In genomic region chr2:147490612-147491261, GRCh38 we compare ENCODE assay signal across 19 cellular contexts.
A peak's percentile ranks its signal among the peaks of the same experiment; 100 is the strongest.
DNase-seq lines count a peak whose midpoint lies in the region; ATAC-seq lines count a peak whose summit lies in the region.
"Had no signal": no experiment of that assay in that cellular context is flagged by ENCODE, and none has a peak within 500 bp of the region (broad histone marks: within the 10 kb centered on the region; RNA-seq: fewer than 3 reads in every experiment).

No MANE protein-coding gene starts in this region.

- POLR2A ChIA-PET in CD4-positive, alpha-beta memory T cell (lab: Charles Lee; ENCODE audit: partially characterized antibody) = interaction anchor here (0.6 to 1.6 kb wide), 5 partner anchors 9 to 353 kb away, joined by 3 to 7 read pairs (median 3); no protein-coding TSS in a partner anchor
- POLR2A ChIA-PET in naive thymus-derived CD8-positive, alpha-beta T cell (lab: Charles Lee) = no interaction called here

- H3K9me3 ChIP-seq in BLaER1 = 0 out of 2 replicates have a peak, but pooled peaks cover 4% of the 10 kb centered on the region
- H3K9me3 ChIP-seq in CD4-positive, alpha-beta memory T cell (ENCODE audit: control insufficient read depth in 1 of 2, low read length in 2 of 2) = no peaks in the 10 kb centered on the region
- H3K9me3 ChIP-seq: gastrocnemius medialis, suprapubic skin had no signal

- H3K36me3 Mint-ChIP-seq in CD4-positive, alpha-beta memory T cell = no peaks in the 10 kb centered on the region
- peaks cover 33% of the 10 kb centered on the region for H3K36me3 Mint-ChIP-seq in T-helper 2 cell treated with Interferon-gamma antibody and Interleukin-4, amounts not matched to agents 5 μg/mL and 100 μg/mL, for 36 hours (ENCODE audit: low read depth)
- peaks cover 0 to 2% (median 0%) of the 10 kb centered on the region in 3 donors for H3K36me3 Mint-ChIP-seq in naive thymus-derived CD8-positive, alpha-beta T cell

- no peak overlapping the region for H3K4me3 ChIP-seq in BLaER1
- H3K4me3 ChIP-seq in CD4-positive, alpha-beta memory T cell (ENCODE audit: low read length in 2 of 2) = no peak overlapping the region
- H3K4me3 ChIP-seq: gastrocnemius medialis, suprapubic skin had no signal

- CTCF ChIA-PET in CD4-positive, alpha-beta memory T cell (lab: Charles Lee; ENCODE audit: partially characterized antibody) = interaction anchor here (1.4 kb wide), 1 partner anchor 353 kb away, joined by 3 read pairs; no protein-coding TSS in a partner anchor

- no peaks in the 10 kb centered on the region for H4K20me1 ChIP-seq in BLaER1

- peak overlapping the region; percentile 38 for H3K4me2 ChIP-seq in BLaER1
- H3K4me2 ChIP-seq: KMS-11 had no signal

- peak overlapping the region; percentile 1 to 84 (median 74) for H3K4me3 Mint-ChIP-seq in CD4-positive, alpha-beta memory T cell
- peak overlapping the region; percentile 53 for H3K4me3 Mint-ChIP-seq in T-helper 2 cell treated with Interferon-gamma antibody and Interleukin-4, amounts not matched to agents 5 μg/mL and 100 μg/mL, for 36 hours
- H3K4me3 Mint-ChIP-seq in naive thymus-derived CD8-positive, alpha-beta T cell = peak overlapping the region in 8 of 10 donors; percentile 37 to 63 (median 45)
- H3K4me3 Mint-ChIP-seq: activated B cell treated with CpG ODN at 0.5 μM for 24 hours, B cell had no signal

- H3K4me1 Mint-ChIP-seq in CD4-positive, alpha-beta memory T cell = peaks cover 29 to 46% (median 36%) of the 10 kb centered on the region in 4 donors
- peaks cover 53% of the 10 kb centered on the region for H3K4me1 Mint-ChIP-seq in T-helper 2 cell treated with Interferon-gamma antibody and Interleukin-4, amounts not matched to agents 5 μg/mL and 100 μg/mL, for 36 hours (ENCODE audit: low read depth)
- peaks cover 6 to 21% (median 19%) of the 10 kb centered on the region in 4 donors for H3K4me1 Mint-ChIP-seq in naive thymus-derived CD8-positive, alpha-beta T cell
- H3K4me1 Mint-ChIP-seq: activated B cell treated with CpG ODN at 0.5 μM for 24 hours, B cell had no signal

- no peaks in the 10 kb centered on the region for H3K36me3 ChIP-seq in BLaER1
- H3K36me3 ChIP-seq in CD4-positive, alpha-beta memory T cell (ENCODE audit: insufficient read depth, low read length) = no peaks in the 10 kb centered on the region
- H3K36me3 ChIP-seq: gastrocnemius medialis, suprapubic skin had no signal

- ATAC-seq in naive thymus-derived CD8-positive, alpha-beta T cell = no peak
- no peak for ATAC-seq in GM21423 (IDR thresholded peaks at IDR 0.05; ENCODE audit: unreplicated experiment)
- ATAC-seq: gastrocnemius medialis, Right ventricle myocardium inferior had no signal

- no peak overlapping the region for H3K27ac ChIP-seq in BLaER1
- no peak overlapping the region for H3K27ac ChIP-seq in CD4-positive, alpha-beta memory T cell (ENCODE audit: low read depth, low read length)
- H3K27ac ChIP-seq: gastrocnemius medialis, KMS-11, suprapubic skin had no signal

- H3K9ac ChIP-seq in BLaER1 = no peak overlapping the region
- H3K9ac ChIP-seq: KMS-11 had no signal

- peaks cover 0 to 5% (median 0%) of the 10 kb centered on the region in 8 donors for H3K9me3 Mint-ChIP-seq in CD4-positive, alpha-beta memory T cell
- peaks cover 28% of the 10 kb centered on the region for H3K9me3 Mint-ChIP-seq in T-helper 2 cell treated with Interferon-gamma antibody and Interleukin-4, amounts not matched to agents 5 μg/mL and 100 μg/mL, for 36 hours
- H3K9me3 Mint-ChIP-seq in naive thymus-derived CD8-positive, alpha-beta T cell = peaks cover 0 to 3% (median 0%) of the 10 kb centered on the region in 9 donors
- H3K9me3 Mint-ChIP-seq: activated B cell treated with CpG ODN at 0.5 μM for 24 hours had no signal

- H3K27me3 Mint-ChIP-seq in CD4-positive, alpha-beta memory T cell = no peaks in the 10 kb centered on the region
- peaks cover 11% of the 10 kb centered on the region for H3K27me3 Mint-ChIP-seq in T-helper 2 cell treated with Interferon-gamma antibody and Interleukin-4, amounts not matched to agents 5 μg/mL and 100 μg/mL, for 36 hours (ENCODE audit: low read depth)
- H3K27me3 Mint-ChIP-seq in naive thymus-derived CD8-positive, alpha-beta T cell = no peaks in the 10 kb centered on the region
- H3K27me3 Mint-ChIP-seq: B cell had no signal

- peak overlapping the region; percentile 3 to 85 (median 75) for H3K27ac Mint-ChIP-seq in CD4-positive, alpha-beta memory T cell
- H3K27ac Mint-ChIP-seq in T-helper 2 cell treated with Interferon-gamma antibody and Interleukin-4, amounts not matched to agents 5 μg/mL and 100 μg/mL, for 36 hours = peak overlapping the region; percentile 91
- H3K27ac Mint-ChIP-seq in naive thymus-derived CD8-positive, alpha-beta T cell = peak overlapping the region in 2 of 10 donors; percentile 12 to 50
- H3K27ac Mint-ChIP-seq: activated B cell treated with CpG ODN at 0.5 μM for 24 hours, B cell had no signal

- intact Hi-C loops in CD4-positive, alpha-beta memory T cell (cut with micrococcal nuclease) = loop anchor here (1.0 to 10.0 kb wide), 3 partner anchors 10 to 414 kb away; partner anchors contain the start of gene ACVR2A
- intact Hi-C loops in posterior cingulate gyrus (cut with DNase I) = no loop called here

- no peaks in the 10 kb centered on the region for H3K27me3 ChIP-seq in BLaER1
- no peaks in the 10 kb centered on the region for H3K27me3 ChIP-seq in CD4-positive, alpha-beta memory T cell (ENCODE audit: insufficient read depth, low read length)
- H3K27me3 ChIP-seq: gastrocnemius medialis, suprapubic skin had no signal

- DNase-seq in CD4-positive, alpha-beta memory T cell = peak in 4 of 5 donors; percentile 33 to 44 (median 40)
- DNase-seq in T-helper 2 cell treated with Interferon-gamma antibody and Interleukin-4, amounts not matched to agents 5 μg/mL and 100 μg/mL, for 36 hours (ENCODE audit: low spot score) = no peak
- no peak for DNase-seq in naive thymus-derived CD8-positive, alpha-beta T cell
- no peak for DNase-seq in putamen (ENCODE audit: low spot score)
- DNase-seq in posterior cingulate gyrus = no peak
- DNase-seq: activated B cell treated with CpG ODN at 0.5 μM for 24 hours; activated CD8-positive, alpha-beta memory T cell treated with anti-CD3 and anti-CD28 coated beads, Interleukin-2, amount 50 U/mL, for 4 hours; DMS 273 treated with DMSO at 0.1 percent for 48 hours; gastrocnemius medialis; NCI-H2081; NCI-H510A treated with DMSO at 0.1 percent for 48 hours; occipital lobe; stimulated activated CD4-positive, alpha-beta T cell treated with anti-CD3 and anti-CD28 coated beads, Interleukin-4, amount 100 ng/mL, for 24 hours had no signal

- peaks cover 13% of the 10 kb centered on the region for H3K4me1 ChIP-seq in BLaER1
- H3K4me1 ChIP-seq in CD4-positive, alpha-beta memory T cell (ENCODE audit: insufficient read depth, low read length) = peaks cover 35% of the 10 kb centered on the region
- H3K4me1 ChIP-seq: gastrocnemius medialis, suprapubic skin had no signal

Comparison
In these comparisons a context has a peak if more than half of its experiments do, and no peak if none do; other contexts are left out.
1. DNase-seq: peak in CD4-positive, alpha-beta memory T cell (4 of 5); none in T-helper 2 cell treated with Interferon-gamma antibody and Interleukin-4, amounts not matched to agents 5 μg/mL and 100 μg/mL, for 36 hours (single experiment), naive thymus-derived CD8-positive, alpha-beta T cell (0 of 10), putamen (single experiment) and posterior cingulate gyrus (0 of 10).
2. Peak in every context shown above with its lines, with median percentiles within 50 percentile points of each other: H3K4me3 Mint-ChIP-seq.